In the genomic region with DNA sequence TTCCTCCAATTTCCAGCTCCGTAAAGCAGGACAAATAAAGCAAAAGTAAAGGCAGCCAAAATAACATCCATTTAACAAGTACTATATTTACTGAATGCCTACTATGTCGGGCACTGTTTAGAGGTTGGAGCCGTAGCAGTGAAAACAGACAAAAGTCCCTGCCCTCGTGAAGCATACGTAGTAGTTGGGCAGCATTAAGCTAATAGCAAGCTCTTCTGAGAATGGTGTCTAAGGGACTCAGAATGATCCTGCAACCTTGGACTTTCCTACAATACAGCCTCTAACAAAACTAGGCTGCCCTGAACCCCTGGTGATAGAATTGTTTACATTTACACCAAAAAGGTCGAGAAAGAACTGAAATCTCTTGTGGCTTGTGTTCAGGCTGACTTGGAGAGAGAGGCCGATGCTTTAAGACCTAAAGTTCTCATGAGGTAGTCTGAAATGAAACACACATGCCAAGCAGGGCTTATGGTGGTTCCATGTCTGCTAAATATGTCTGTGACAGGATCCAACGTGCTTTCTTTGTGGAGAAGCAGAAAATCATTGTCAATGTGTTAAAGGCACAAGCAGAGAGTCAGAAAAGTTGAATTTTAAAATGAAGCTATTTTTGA, we compare ENCODE assay signal across 9 cellular contexts. TPM values are rescaled to one million over a fixed set of nuclear protein-coding genes. Genes with fewer than 3 reads are reported as not detected.
DNase-seq lines count a peak whose midpoint lies in the region; ATAC-seq and TF ChIP-seq lines count a peak whose summit lies in the region.
"Had no signal": no experiment of that assay in that cellular context is flagged by ENCODE, and none has a peak within 500 bp of the region (broad histone marks: within the 10 kb centered on the region; RNA-seq: fewer than 3 reads in every experiment).

No MANE protein-coding gene starts in this region.

- H3K27me3 ChIP-seq in fibroblast of lung (ENCODE audit: control insufficient read depth, insufficient read depth, low read length) (no peaks in the 10 kb centered on the region), neuronal stem cell (ENCODE audit: control insufficient read depth in 3 of 3, insufficient read depth in 3 of 3, low read depth in 1 of 3, low read length in 3 of 3) (peaks cover 0 to 4% (median 0%) of the 10 kb centered on the region in 3 experiments)

- peak overlapping the region; percentile 60 for H2AFZ ChIP-seq in fibroblast of lung (ENCODE audit: low read length)
- H2AFZ ChIP-seq in neuronal stem cell (ENCODE audit: low read length): peak overlapping the region; percentile 94

- no peak overlapping the region for H2BK15ac ChIP-seq in neuronal stem cell (ENCODE audit: low read length)

- ATAC-seq in GM21360 (IDR thresholded peaks at IDR 0.05; ENCODE audit: unreplicated experiment): no peak
- ATAC-seq in HG02970 (IDR thresholded peaks at IDR 0.05; ENCODE audit: low FRiP score, unreplicated experiment): no peak
- no peak for ATAC-seq in GM21423 (IDR thresholded peaks at IDR 0.05; ENCODE audit: unreplicated experiment)

- H3K4me1 ChIP-seq in fibroblast of lung (ENCODE audit: control insufficient read depth, extremely low read depth, insufficient read depth, low read length) (peaks cover 14% of the 10 kb centered on the region), neuronal stem cell (ENCODE audit: control insufficient read depth in 2 of 2, insufficient read depth in 1 of 2, low read depth in 1 of 2, low read length in 2 of 2) (peaks cover 0 to 43% of the 10 kb centered on the region in 2 donors)

- H3K4me3 ChIP-seq in AG09309 (ENCODE audit: control insufficient read depth, low read depth, low read length): peak overlapping the region; percentile 78
- peak overlapping the region; percentile 50 to 99 (median 74) for H3K4me3 ChIP-seq in fibroblast of lung (replicated peaks in 1 of 4; ENCODE audit: control extremely low read depth in 1 of 4, insufficient read depth in 1 of 4, low read depth in 3 of 4, low read length in 4 of 4)
- H3K4me3 ChIP-seq in neuronal stem cell (ENCODE audit: low read length in 2 of 2): peak overlapping the region in 1 of 2 donors; percentile 57

- H3K9ac ChIP-seq in fibroblast of lung (ENCODE audit: insufficient read depth, low read length) (no peak overlapping the region), neuronal stem cell (ENCODE audit: low read depth, low read length, poor library complexity) (no peak overlapping the region)

- H4K91ac ChIP-seq in neuronal stem cell (ENCODE audit: low read depth, low read length, poor library complexity): no peak overlapping the region

- no peak overlapping the region for H3K14ac ChIP-seq in neuronal stem cell (ENCODE audit: low read length)

- no peaks in the 10 kb centered on the region for H3K79me1 ChIP-seq in neuronal stem cell (ENCODE audit: low read depth, low read length)

- no peak overlapping the region for H2BK5ac ChIP-seq in neuronal stem cell (ENCODE audit: low read length)

- H3K18ac ChIP-seq in neuronal stem cell (ENCODE audit: low read length): no peak overlapping the region

- no peak overlapping the region for H2AK5ac ChIP-seq in neuronal stem cell (ENCODE audit: low read depth, low read length)

- H4K20me1 ChIP-seq in fibroblast of lung (ENCODE audit: control insufficient read depth, extremely low read depth, insufficient read depth, low read length): no peaks in the 10 kb centered on the region

- peaks cover 35% of the 10 kb centered on the region for H3K79me2 ChIP-seq in fibroblast of lung (ENCODE audit: control insufficient read depth, insufficient read depth, low read length)

- H3K36me3 ChIP-seq in fibroblast of lung (ENCODE audit: control insufficient read depth, insufficient read depth, low read length): no peaks in the 10 kb centered on the region
- no peaks in the 10 kb centered on the region for H3K36me3 ChIP-seq in neuronal stem cell (replicated peaks in 1 of 2; ENCODE audit: control insufficient read depth in 2 of 2, insufficient read depth in 2 of 2, low read length in 2 of 2)

- no peak for DNase-seq in AG09309 (ENCODE audit: low read depth)
- DNase-seq in RPMI8226: peak; percentile 15
- DNase-seq in fibroblast of lung (ENCODE audit: low read depth in 2 of 2): no peak
- no peak for DNase-seq in neuronal stem cell (ENCODE audit: low spot score)
- no peak for DNase-seq in activated naive CD4-positive, alpha-beta T cell treated with anti-CD3 and anti-CD28 coated beads, Interleukin-2, amount 50 U/mL, for 16 hours
- DNase-seq: cerebellar nuclear complex had no signal

- H2BK12ac ChIP-seq in neuronal stem cell (ENCODE audit: low read length): no peak overlapping the region

- TF ChIP-seq CTCF in AG09309 (IDR thresholded peaks at IDR 0.05; ENCODE audit: control insufficient read depth, insufficient read depth, low read depth, low read length, missing control alignments): no peak
- no peak for TF ChIP-seq CTCF in fibroblast of lung (conservative IDR thresholded peaks at IDR 0.05 in 1 of 2, IDR thresholded peaks at IDR 0.05 in 1 of 2; ENCODE audit: low read depth in 1 of 2, low read length in 2 of 2)

- peak overlapping the region; percentile 63 for H3K27ac ChIP-seq in fibroblast of lung (ENCODE audit: insufficient read depth, low read length)
- H3K27ac ChIP-seq in neuronal stem cell (replicated peaks; ENCODE audit: low read length): no peak overlapping the region

- H3K4me2 ChIP-seq in fibroblast of lung (ENCODE audit: extremely low read depth, insufficient read depth, low read length) (peak overlapping the region; percentile 96), neuronal stem cell (ENCODE audit: insufficient read depth, low read length, poor library complexity, severe bottlenecking) (peak overlapping the region; percentile 66)

- no peak overlapping the region for H2BK120ac ChIP-seq in neuronal stem cell (ENCODE audit: low read depth, low read length)

- no peak overlapping the region for H3K23ac ChIP-seq in neuronal stem cell (ENCODE audit: low read depth, low read length, poor library complexity)

- no peak overlapping the region for H3K4ac ChIP-seq in neuronal stem cell (ENCODE audit: low read length)

- H3K9me3 ChIP-seq in fibroblast of lung (ENCODE audit: control insufficient read depth, insufficient read depth, low read depth, low read length) (no peaks in the 10 kb centered on the region), neuronal stem cell (replicated peaks in 1 of 2; ENCODE audit: control insufficient read depth in 2 of 2, insufficient read depth in 1 of 2, low read depth in 1 of 2, low read length in 2 of 2) (no peaks in the 10 kb centered on the region)

- no peak overlapping the region for H4K8ac ChIP-seq in neuronal stem cell (ENCODE audit: low read depth, low read length)

- no CpG with 5 or more reads among the region's 8 CpGs for WGBS in neuronal stem cell (ENCODE audit: extremely low coverage in 2 of 2, insufficient read length in 2 of 2, insufficient replicate concordance in 1 of 2), 2 donors

RNA-seq across cellular contexts. Expression of a gene that starts 0.9 kb away (rescaled TPM):
- total RNA-seq in fibroblast of lung: 67.3 and 103 TPM in 2 replicates
- polyA plus RNA-seq in fibroblast of lung: 43.4 and 55.3 TPM in 2 replicates
- 46.0 and 65.9 TPM in 2 replicates for polyA plus RNA-seq in fibroblast of lung (2012)
- polyA minus RNA-seq in fibroblast of lung (ENCODE audit: low replicate concordance): 44.5 and 45.4 TPM in 2 replicates
- polyA plus RNA-seq in neuronal stem cell (2013, experiment 1 of 2): 3.4 TPM
- 3.7 TPM for polyA plus RNA-seq in neuronal stem cell (2013, experiment 2 of 2)
